18 cellular contexts compared by ENCODE assay signal in genomic region chr1:112866981-112867380, GRCh38.
DNase-seq lines count a peak whose midpoint lies in the region; ATAC-seq and TF ChIP-seq lines count a peak whose summit lies in the region.
"Had no signal": no experiment of that assay in that cellular context is flagged by ENCODE, and none has a peak within 500 bp of the region (broad histone marks: within the 10 kb centered on the region; RNA-seq: fewer than 3 reads in every experiment).

No MANE protein-coding gene starts in this region.

- peaks cover 17% of the 10 kb centered on the region for H3K4me1 Mint-ChIP-seq in chondrocyte (ENCODE audit: low read depth)
- peaks cover 3% of the 10 kb centered on the region for H3K4me1 Mint-ChIP-seq in neural progenitor cell

- H3K27me3 ChIP-seq in ACC112 (ENCODE audit: insufficient read depth, low read length) (no peaks in the 10 kb centered on the region), PC-9 (ENCODE audit: insufficient read depth, low read depth) (no peaks in the 10 kb centered on the region), neural progenitor cell (no peaks in the 10 kb centered on the region)
- H3K27me3 ChIP-seq: Peyer's patch, SJCRH30 had no signal

- no peak overlapping the region for H3K4me3 Mint-ChIP-seq in chondrocyte (ENCODE audit: unreplicated experiment)
- no peak overlapping the region for H3K4me3 Mint-ChIP-seq in neural progenitor cell
- H3K4me3 Mint-ChIP-seq: CD4-positive, CD25-positive, alpha-beta regulatory T cell had no signal

- no peaks in the 10 kb centered on the region for H3K9me3 Mint-ChIP-seq in chondrocyte (ENCODE audit: low read depth)
- peaks cover 2% of the 10 kb centered on the region for H3K9me3 Mint-ChIP-seq in neural progenitor cell
- H3K9me3 Mint-ChIP-seq: CD4-positive, CD25-positive, alpha-beta regulatory T cell had no signal

- H3K27ac ChIP-seq in ACC112 (ENCODE audit: low read depth, low read length) (peak overlapping the region; percentile 89), PC-9 (peak overlapping the region; percentile 67), neural progenitor cell (no peak overlapping the region)
- H3K27ac ChIP-seq: Peyer's patch, SJCRH30 had no signal

- intact Hi-C loops in PC-9 (cut with micrococcal nuclease; ENCODE audit: unreplicated experiment) = loop anchor here (2.0 to 5.0 kb wide), 3 partner anchors 18 to 150 kb away; partner anchors contain the start of gene PPM1J

- H3F3A ChIP-seq in PC-9 (ENCODE audit: insufficient read depth, low read depth) (peaks cover 27% of the 10 kb centered on the region), neural progenitor cell (ENCODE audit: low read depth) (no peaks in the 10 kb centered on the region)

- no peak for TF ChIP-seq CTCF in PC-9 (conservative IDR thresholded peaks at IDR 0.05)
- no peak for TF ChIP-seq CTCF in chondrocyte (IDR thresholded peaks at IDR 0.05)
- TF ChIP-seq CTCF in neural progenitor cell (IDR thresholded peaks at IDR 0.05) = no peak

- H3K27ac Mint-ChIP-seq in chondrocyte (ENCODE audit: unreplicated experiment) (peak overlapping the region; percentile 66), neural progenitor cell (peak overlapping the region; percentile 21)
- H3K27ac Mint-ChIP-seq: CD4-positive, CD25-positive, alpha-beta regulatory T cell had no signal

- H3K4me2 ChIP-seq in PC-9 (peak overlapping the region; percentile 33), neural progenitor cell (no peak overlapping the region)

- CTCF ChIA-PET in PC-9 (lab: Charles Lee) = interaction anchor here (0.6 kb wide), 2 partner anchors 10 to 890 kb away, joined by 3 to 4 read pairs; no protein-coding TSS in a partner anchor

- DNase-seq in PC-9 (no peak), chondrocyte (ENCODE audit: low spot score) (no peak), neural progenitor cell (ENCODE audit: low spot score) (no peak), AML-193 (lab: John Stamatoyannopoulos, UW) (no peak), DMS 273 (lab: John Stamatoyannopoulos, UW; ENCODE audit: unreplicated experiment) (no peak)
- DNase-seq in stimulated activated CD4-positive, alpha-beta T cell treated with anti-CD3 and anti-CD28 coated beads, Interleukin-15, amount 100 ng/mL, for 24 hours = no peak
- DNase-seq: Calu3; CD4-positive, CD25-positive, alpha-beta regulatory T cell; DMS79 treated with DMSO at 0.1 percent for 48 hours; NCI-H1105 treated with DMSO at 0.1 percent for 48 hours; NCI-H187; NCI-H446 treated with DMSO at 0.1 percent for 48 hours; NCI-H748 treated with DMSO at 0.1 percent for 48 hours; Peyer's patch; SJCRH30 had no signal

- H3K27me3 Mint-ChIP-seq in chondrocyte (ENCODE audit: low read depth) (no peaks in the 10 kb centered on the region), neural progenitor cell (ENCODE audit: insufficient read depth, low read depth) (peaks cover 8% of the 10 kb centered on the region)

- POLR2A ChIA-PET in PC-9 (lab: Charles Lee; ENCODE audit: unreplicated experiment) = interaction anchor here (0.5 to 1.0 kb wide), 3 partner anchors 27 to 117 kb away, joined by 3 to 11 read pairs (median 8); no protein-coding TSS in a partner anchor

- H3K4me1 ChIP-seq in ACC112 (ENCODE audit: control insufficient read depth, insufficient read depth, low read length, unreplicated experiment) (peaks cover 27% of the 10 kb centered on the region), PC-9 (replicated peaks; ENCODE audit: insufficient read depth) (peaks cover 49% of the 10 kb centered on the region), neural progenitor cell (peaks cover 4% of the 10 kb centered on the region)
- H3K4me1 ChIP-seq: SJCRH30 had no signal

- BruUV-seq in PC-9 (replicated peaks; lab: Mats Ljungman, UMichigan) = no TSS peak

- H3K4me3 ChIP-seq in ACC112 (ENCODE audit: low read depth, low read length) = no peak overlapping the region
- H3K4me3 ChIP-seq in PC-9 = no peak overlapping the region
- no peak overlapping the region for H3K4me3 ChIP-seq in neural progenitor cell
- H3K4me3 ChIP-seq: Peyer's patch, SJCRH30 had no signal

- H3K9me2 ChIP-seq in PC-9 (ENCODE audit: insufficient read depth) = no peaks in the 10 kb centered on the region

- H2AFZ ChIP-seq in ACC112 (ENCODE audit: low read length, unreplicated experiment) = no peak overlapping the region
- H2AFZ ChIP-seq in PC-9 = no peak overlapping the region
- no peak overlapping the region for H2AFZ ChIP-seq in neural progenitor cell (replicated peaks)

- H3K9me3 ChIP-seq in PC-9 (ENCODE audit: insufficient read depth, low read depth) (no peaks in the 10 kb centered on the region), neural progenitor cell (ENCODE audit: low read depth) (no peaks in the 10 kb centered on the region)
- H3K9me3 ChIP-seq: Peyer's patch, SJCRH30 had no signal

- H3K9ac ChIP-seq in neural progenitor cell = no peak overlapping the region

- H3K36me3 Mint-ChIP-seq in chondrocyte (ENCODE audit: low read depth) = no peaks in the 10 kb centered on the region
- H3K36me3 Mint-ChIP-seq in neural progenitor cell = no peaks in the 10 kb centered on the region
- H3K36me3 Mint-ChIP-seq: CD4-positive, CD25-positive, alpha-beta regulatory T cell had no signal

- no peaks in the 10 kb centered on the region for H3K36me3 ChIP-seq in ACC112 (ENCODE audit: insufficient read depth, low read length)
- no peaks in the 10 kb centered on the region for H3K36me3 ChIP-seq in PC-9 (ENCODE audit: low read depth)
- no peaks in the 10 kb centered on the region for H3K36me3 ChIP-seq in neural progenitor cell
- H3K36me3 ChIP-seq: Peyer's patch, SJCRH30 had no signal

- no peaks in the 10 kb centered on the region for H4K20me1 ChIP-seq in PC-9 (ENCODE audit: insufficient read depth)
- H4K20me1 ChIP-seq in neural progenitor cell (ENCODE audit: low read depth) = no peaks in the 10 kb centered on the region

- H3K79me2 ChIP-seq in ACC112 (ENCODE audit: control insufficient read depth, insufficient read depth, low read length, unreplicated experiment) (peaks cover 3% of the 10 kb centered on the region), PC-9 (ENCODE audit: low read depth) (peaks cover 12% of the 10 kb centered on the region), neural progenitor cell (ENCODE audit: low read depth) (no peaks in the 10 kb centered on the region)

- no peak for ATAC-seq in GM21390 (IDR thresholded peaks at IDR 0.05; ENCODE audit: unreplicated experiment)
- ATAC-seq: HepG2 had no signal
